Comparison of ENCODE assay signal across 8 cellular contexts in genomic region chr7:26291251-26291650, GRCh38. TPM values are rescaled to one million over a fixed set of nuclear protein-coding genes. Genes with fewer than 3 reads are reported as not detected.
DNase-seq lines count a peak whose midpoint lies in the region; ATAC-seq and TF ChIP-seq lines count a peak whose summit lies in the region.
"Had no signal": no experiment of that assay in that cellular context is flagged by ENCODE, and none has a peak within 500 bp of the region (broad histone marks: within the 10 kb centered on the region; RNA-seq: fewer than 3 reads in every experiment).

No MANE protein-coding gene starts in this region.

- H3K4me1 Mint-ChIP-seq in activated B cell treated with CpG ODN at 0.5 μM for 24 hours: peaks cover 49% of the 10 kb centered on the region

- H3K4me3 ChIP-seq in HFF-Myc (replicated peaks; ENCODE audit: low read depth, low read length) (0 out of 2 replicates have a peak overlapping the region, but pooled peaks have one; percentile 11), iPS DF 6.9 (ENCODE audit: low read length) (peak overlapping the region; percentile 58; the same call in 1 of the 2 replicates), skin epidermis (peak overlapping the region; percentile 45 to 72 (median 59)), thyroid gland (replicated peaks in 1 of 3) (no peak overlapping the region)

- DNase-seq in HFF-Myc (ENCODE audit: extremely low read depth, low read depth) (no peak), activated B cell treated with CpG ODN at 0.5 μM for 24 hours (no peak), iPS DF 6.9 (ENCODE audit: low read depth, low spot score) (no peak), thyroid gland (no peak), DMS 273 treated with DMSO at 0.1 percent for 48 hours (lab: John Stamatoyannopoulos, UW) (no peak)
- DNase-seq: NCI-H2029 treated with DMSO at 0.1 percent for 48 hours had no signal

- TF ChIP-seq POLR2A in thyroid gland (IDR thresholded peaks at IDR 0.05): no peak

- H3K36me3 Mint-ChIP-seq in activated B cell treated with CpG ODN at 0.5 μM for 24 hours (ENCODE audit: low read depth): peaks cover 23% of the 10 kb centered on the region

- POLR2A ChIA-PET in activated B cell treated with CpG ODN at 0.5 μM for 24 hours (lab: Charles Lee): interaction anchor here (0.7 to 10.3 kb wide), 9 partner anchors 40 to 208 kb away, joined by 3 to 91 read pairs (median 3); partner anchors contain the start of genes CBX3, HNRNPA2B1 and NFE2L3

- H3K9me3 Mint-ChIP-seq in activated B cell treated with CpG ODN at 0.5 μM for 24 hours: no peaks in the 10 kb centered on the region

- TF ChIP-seq CTCF in HFF-Myc (IDR thresholded peaks at IDR 0.05; ENCODE audit: low read depth, low read length, missing control alignments): no peak
- TF ChIP-seq CTCF in activated B cell treated with CpG ODN at 0.5 μM for 24 hours (IDR thresholded peaks at IDR 0.05): no peak
- TF ChIP-seq CTCF in thyroid gland (IDR thresholded peaks at IDR 0.05): no peak

- H3K27me3 ChIP-seq in iPS DF 6.9 (ENCODE audit: control insufficient read depth, insufficient read depth, low read length): no peaks in the 10 kb centered on the region
- no peaks in the 10 kb centered on the region for H3K27me3 ChIP-seq in thyroid gland

- H3K9me3 ChIP-seq in iPS DF 6.9 (ENCODE audit: control insufficient read depth, insufficient read depth, low read length) (no peaks in the 10 kb centered on the region), thyroid gland (no peaks in the 10 kb centered on the region)

- peak overlapping the region; percentile 92 for H3K27ac Mint-ChIP-seq in activated B cell treated with CpG ODN at 0.5 μM for 24 hours

- no peaks in the 10 kb centered on the region for H3K27me3 Mint-ChIP-seq in activated B cell treated with CpG ODN at 0.5 μM for 24 hours

- H3K36me3 ChIP-seq in iPS DF 6.9 (ENCODE audit: control insufficient read depth, insufficient read depth, low read length): no peaks in the 10 kb centered on the region
- H3K36me3 ChIP-seq in thyroid gland: no peaks in the 10 kb centered on the region

- H3K27ac ChIP-seq in iPS DF 6.9 (ENCODE audit: low read length) (no peak overlapping the region), skin epidermis (peak overlapping the region in 5 of 21 experiments; percentile 38 to 89 (median 71)), thyroid gland (no peak overlapping the region)

- H3K4me1 ChIP-seq in iPS DF 6.9 (ENCODE audit: control insufficient read depth, insufficient read depth, low read length) (no peaks in the 10 kb centered on the region), thyroid gland (no peaks in the 10 kb centered on the region)

- peak overlapping the region; percentile 90 for H3K4me3 Mint-ChIP-seq in activated B cell treated with CpG ODN at 0.5 μM for 24 hours

- ATAC-seq in activated B cell treated with CpG ODN at 0.5 μM for 24 hours (ENCODE audit: low read depth) (no peak), HG02885 (IDR thresholded peaks at IDR 0.05; ENCODE audit: poor library complexity, unreplicated experiment) (no peak)

- intact Hi-C loops in activated B cell treated with CpG ODN at 0.5 μM for 24 hours (cut with micrococcal nuclease) (loop anchor here (1.0 to 5.0 kb wide), 11 partner anchors 13 to 871 kb away; partner anchors contain the start of genes HOXA1, NFE2L3 and SKAP2), thyroid gland (cut with DNase I) (no loop called here)

- WGBS in iPS DF 6.9 (ENCODE audit: insufficient coverage, insufficient read length): no CpG with 5 or more reads among the region's 4 CpGs
- WGBS in thyroid gland, 2 donors: 53 to 54% methylated on average over 4 of the region's 4 CpGs

- CTCF ChIA-PET in activated B cell treated with CpG ODN at 0.5 μM for 24 hours (lab: Charles Lee): interaction anchor here (0.9 to 5.3 kb wide), 12 partner anchors 9 to 398 kb away, joined by 3 to 57 read pairs (median 4); partner anchors contain the start of gene CBX3

RNA-seq across cellular contexts. Expression of gene SNX10, which starts 0.4 kb away (rescaled TPM):
- total RNA-seq in activated B cell treated with CpG ODN at 0.5 μM for 24 hours: 28.9 and 32.3 TPM in 2 replicates
- 1 to 10 TPM; 1.8 to 5.0 (median 2.7) TPM for total RNA-seq in thyroid gland

Comparison
In these comparisons a context has a peak if more than half of its experiments do, and no peak if none do; other contexts are left out.
1. H3K4me3 ChIP-seq: peak in HFF-Myc (single experiment), iPS DF 6.9 (single experiment) and skin epidermis (7 of 7); none in thyroid gland (0 of 3).